ENCODE assay signal across 8 cellular contexts in the genomic region with DNA sequence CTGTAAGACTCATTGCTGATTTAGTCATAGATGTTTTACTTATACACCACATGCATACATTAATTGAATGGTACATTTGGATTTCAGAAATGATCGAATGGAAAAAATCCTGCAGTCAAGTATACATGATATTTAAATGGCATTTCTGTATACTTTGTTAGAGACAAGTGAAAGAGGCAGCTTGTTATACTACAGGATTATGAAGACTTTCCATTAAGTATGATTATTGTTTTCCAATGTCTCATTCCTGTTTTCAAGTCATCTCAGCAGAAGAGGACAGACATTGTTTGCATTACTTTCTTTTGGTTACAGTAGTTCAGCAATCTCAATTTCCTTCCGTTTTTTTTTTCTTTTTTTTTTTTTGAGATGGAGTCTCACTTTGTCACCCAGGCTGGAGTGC. TPM values are rescaled to one million over a fixed set of nuclear protein-coding genes. Genes with fewer than 3 reads are reported as not detected.
"Had no signal": no experiment of that assay in that cellular context is flagged by ENCODE, and none has a peak within 500 bp of the region (broad histone marks: within the 10 kb centered on the region; RNA-seq: fewer than 3 reads in every experiment).

No MANE protein-coding gene starts in this region.

- H3K4me3 Mint-ChIP-seq: GM23338, H9, HFFc6 had no signal

- H3K9me3 Mint-ChIP-seq: GM23338, H9 had no signal

- DNase-seq: GM23248, GOT3, H7, H9, HCEC 1CT, HFFc6 had no signal

- H3K27ac Mint-ChIP-seq: GM23338, H9, HFFc6 had no signal

- ATAC-seq: GM23338 had no signal

RNA-seq across cellular contexts. Expression of gene DPPA4, which starts 36.6 kb away (rescaled TPM):
- total RNA-seq: GM23248 had no signal

RNA-seq across cellular contexts. Expression of gene DPPA2, which starts 57.6 kb away (rescaled TPM):
- total RNA-seq: GM23248, H4, HFFc6 had no signal
